1 cellular context compared by ENCODE assay signal in genomic region chr5:132830436-132831094, GRCh38.
A peak's percentile ranks its signal among the peaks of the same experiment; 100 is the strongest.
TF ChIP-seq lines count a peak whose summit lies in the region.

TSS of gene SHROOM1 (minus strand) at chr5:132830647. CDS start at chr5:132826140, 4,507 bp downstream.

TF ChIP-seq in HEK293, 187 proteins besides CTCF, POLR2A, EP300 and RAD21 (continued from another document and continues in another):
- TF ChIP-seq ZNF518A (tag by site-specific recombination; conservative IDR thresholded peaks at IDR 0.05; ENCODE audit: low read depth) (no peak), ZNF169 (tag by site-specific recombination; IDR thresholded peaks at IDR 0.05) (no peak), ZNF24 (tag by site-specific recombination; IDR thresholded peaks at IDR 0.05) (no peak), RBAK (tag by site-specific recombination; IDR thresholded peaks at IDR 0.05) (no peak), TRIM28 (IDR thresholded peaks at IDR 0.05; ENCODE audit: borderline replicate concordance, low read length) (no peak), ZNF785 (tag by site-specific recombination; IDR thresholded peaks at IDR 0.05) (no peak), ZNF18 (tag by site-specific recombination; IDR thresholded peaks at IDR 0.05) (no peak), ZBTB11 (tag by site-specific recombination; conservative IDR thresholded peaks at IDR 0.05; ENCODE audit: low read depth) (no peak), ZBTB49 (tag by site-specific recombination; IDR thresholded peaks at IDR 0.05; ENCODE audit: low read depth) (no peak), ZBTB26 (tag by site-specific recombination; optimal IDR thresholded peaks at IDR 0.05) (peak; percentile 71), ZNF660 (tag by site-specific recombination; IDR thresholded peaks at IDR 0.05) (no peak; the same call in 1 of the 2 replicates), ZBTB21 (tag by site-specific recombination; IDR thresholded peaks at IDR 0.05) (no peak), ZNF112 (tag by site-specific recombination; IDR thresholded peaks at IDR 0.05) (no peak), ZXDB (tag by site-specific recombination; IDR thresholded peaks at IDR 0.05) (no peak), ZNF561 (tag by site-specific recombination; IDR thresholded peaks at IDR 0.05; ENCODE audit: borderline replicate concordance) (no peak), SP7 (tag by site-specific recombination; IDR thresholded peaks at IDR 0.05) (no peak), ZFHX2 (tag by site-specific recombination; conservative IDR thresholded peaks at IDR 0.05) (peak; percentile 91), ZNF16 (tag by site-specific recombination; IDR thresholded peaks at IDR 0.05; ENCODE audit: low read depth) (no peak), SALL2 (tag by site-specific recombination; IDR thresholded peaks at IDR 0.05; ENCODE audit: borderline replicate concordance) (no peak), ZNF501 (tag by site-specific recombination; IDR thresholded peaks at IDR 0.05) (no peak), PATZ1 (tag by site-specific recombination; IDR thresholded peaks at IDR 0.05) (0 out of 2 replicates have a peak, but pooled peaks have one; percentile 45), ZBTB10 (tag by site-specific recombination; IDR thresholded peaks at IDR 0.05) (0 out of 2 replicates have a peak, but pooled peaks have one; percentile 34), ZNF19 (tag by site-specific recombination; IDR thresholded peaks at IDR 0.05; ENCODE audit: low read depth) (no peak), FEZF1 (tag by site-specific recombination; IDR thresholded peaks at IDR 0.05) (no peak), ZNF37A (tag by site-specific recombination; IDR thresholded peaks at IDR 0.05) (no peak), ZNF214 (tag by site-specific recombination; IDR thresholded peaks at IDR 0.05; ENCODE audit: borderline replicate concordance) (no peak), SETDB1 (IDR thresholded peaks at IDR 0.05; ENCODE audit: insufficient read length, low read length) (no peak), PRDM1 (tag by site-specific recombination; IDR thresholded peaks at IDR 0.05) (no peak), ZNF626 (tag by site-specific recombination; IDR thresholded peaks at IDR 0.05) (no peak), ZBTB1 (tag by site-specific recombination; IDR thresholded peaks at IDR 0.05) (no peak), ZNF211 (tag by site-specific recombination; IDR thresholded peaks at IDR 0.05; ENCODE audit: low read depth) (no peak), ZNF239 (tag by site-specific recombination; IDR thresholded peaks at IDR 0.05) (no peak), ZNF837 (tag by site-specific recombination; IDR thresholded peaks at IDR 0.05) (no peak), ZNF473 (tag by site-specific recombination; IDR thresholded peaks at IDR 0.05) (no peak), ZNF639 (tag by site-specific recombination; IDR thresholded peaks at IDR 0.05) (no peak), ZFP37 (tag by site-specific recombination; IDR thresholded peaks at IDR 0.05) (no peak), ZNF157 (tag by site-specific recombination; IDR thresholded peaks at IDR 0.05) (no peak)
